Comparison of ENCODE assay signal across 8 cellular contexts in genomic region chr20:49916146-49917002, GRCh38. TPM values are rescaled to one million over a fixed set of nuclear protein-coding genes. Genes with fewer than 3 reads are reported as not detected.
DNase-seq lines count a peak whose midpoint lies in the region; ATAC-seq and TF ChIP-seq lines count a peak whose summit lies in the region.

No MANE protein-coding gene starts in this region.

- peaks cover 17% of the 10 kb centered on the region for H3F3A ChIP-seq in neural progenitor cell (ENCODE audit: low read depth)

- H3K27me3 Mint-ChIP-seq in CD14-positive monocyte (ENCODE audit: low read depth in 3 of 3) (peaks cover 0 to 1% (median 0%) of the 10 kb centered on the region in 3 donors), neural progenitor cell (ENCODE audit: insufficient read depth, low read depth) (no peaks in the 10 kb centered on the region)

- H3K36me3 Mint-ChIP-seq in CD14-positive monocyte = peaks cover 0 to 11% of the 10 kb centered on the region in 2 donors
- H3K36me3 Mint-ChIP-seq in neural progenitor cell = no peaks in the 10 kb centered on the region

- peaks cover 29% of the 10 kb centered on the region for H4K20me1 ChIP-seq in neural progenitor cell (ENCODE audit: low read depth)

- H3K9me3 Mint-ChIP-seq in CD14-positive monocyte (peaks cover 0 to 2% (median 0%) of the 10 kb centered on the region in 7 donors), neural progenitor cell (no peaks in the 10 kb centered on the region)

- H3K4me1 Mint-ChIP-seq in CD14-positive monocyte = peaks cover 36% of the 10 kb centered on the region
- H3K4me1 Mint-ChIP-seq in neural progenitor cell = peaks cover 28% of the 10 kb centered on the region

- H2AFZ ChIP-seq in neural progenitor cell (replicated peaks) = peak overlapping the region; percentile 100

- no peaks in the 10 kb centered on the region for H3K36me3 ChIP-seq in neural progenitor cell

- TF ChIP-seq CTCF in CD14-positive monocyte (IDR thresholded peaks at IDR 0.05) (no peak), HL-60 (IDR thresholded peaks at IDR 0.05; ENCODE audit: insufficient read depth, low read length) (no peak), neural progenitor cell (IDR thresholded peaks at IDR 0.05) (no peak)

- H3K27me3 ChIP-seq in HL-60 (ENCODE audit: insufficient read depth, poor library complexity, severe bottlenecking) = no peaks in the 10 kb centered on the region
- H3K27me3 ChIP-seq in neural progenitor cell = no peaks in the 10 kb centered on the region

- peak overlapping the region; percentile 94 for H3K4me2 ChIP-seq in neural progenitor cell

- no peaks in the 10 kb centered on the region for H3K4me1 ChIP-seq in neural progenitor cell

- no peak overlapping the region for H3K9ac ChIP-seq in neural progenitor cell

- H3K9me3 ChIP-seq in neural progenitor cell (ENCODE audit: low read depth) = no peaks in the 10 kb centered on the region

- peaks cover 39% of the 10 kb centered on the region for H3K79me2 ChIP-seq in neural progenitor cell (ENCODE audit: low read depth)

- H3K4me3 ChIP-seq in HL-60 (replicated peaks; ENCODE audit: insufficient read depth, low read length) (peak overlapping the region; percentile 92), neural progenitor cell (peak overlapping the region; percentile 81)

- H3K27ac Mint-ChIP-seq in CD14-positive monocyte (peak overlapping the region; percentile 100), neural progenitor cell (peak overlapping the region; percentile 100)

- intact Hi-C loops in CD14-positive monocyte (cut with micrococcal nuclease) = no loop called here

- no peak for DNase-seq in CD14-positive monocyte (ENCODE audit: low spot score)
- no peak for DNase-seq in HL-60 (ENCODE audit: low read depth in 1 of 2, low spot score in 1 of 2)
- DNase-seq in neural progenitor cell (ENCODE audit: low spot score) = no peak
- no peak for DNase-seq in epidermal melanocyte (ENCODE audit: insufficient read length, low spot score)
- no peak for DNase-seq in C1 segment of cervical spinal cord (lab: John Stamatoyannopoulos, UW)
- no peak for DNase-seq in NCI-H446 (lab: John Stamatoyannopoulos, UW)

- H3K27ac ChIP-seq in HL-60 (replicated peaks) = peak overlapping the region; percentile 97
- no peak overlapping the region for H3K27ac ChIP-seq in neural progenitor cell

- H3K4me3 Mint-ChIP-seq in CD14-positive monocyte (peak overlapping the region; percentile 89 to 96), neural progenitor cell (peak overlapping the region; percentile 99)

- ATAC-seq in SK-N-SH treated with all-trans-retinoic acid at 6 μM for 48 hours (no peak), esophagus mucosa (peak; percentile 53)

TF ChIP-seq in SK-N-SH treated with all-trans-retinoic acid at 6 μM for 48 hours, 23 proteins besides CTCF, POLR2A, EP300 and RAD21:
- no peak for TF ChIP-seq CREB5 (CRISPR knock-in tag; IDR thresholded peaks at IDR 0.05; ENCODE audit: low read depth)
- TF ChIP-seq ISL1 (CRISPR knock-in tag; IDR thresholded peaks at IDR 0.05) = 0 out of 2 replicates have a peak, but pooled peaks have one; percentile 4
- TF ChIP-seq POU6F1 (CRISPR knock-in tag; IDR thresholded peaks at IDR 0.05; ENCODE audit: borderline replicate concordance, low read depth) = no peak
- TF ChIP-seq OSR1 (CRISPR knock-in tag; IDR thresholded peaks at IDR 0.05) = 0 out of 2 replicates have a peak, but pooled peaks have one; percentile 74
- TF ChIP-seq, protein P1, sequence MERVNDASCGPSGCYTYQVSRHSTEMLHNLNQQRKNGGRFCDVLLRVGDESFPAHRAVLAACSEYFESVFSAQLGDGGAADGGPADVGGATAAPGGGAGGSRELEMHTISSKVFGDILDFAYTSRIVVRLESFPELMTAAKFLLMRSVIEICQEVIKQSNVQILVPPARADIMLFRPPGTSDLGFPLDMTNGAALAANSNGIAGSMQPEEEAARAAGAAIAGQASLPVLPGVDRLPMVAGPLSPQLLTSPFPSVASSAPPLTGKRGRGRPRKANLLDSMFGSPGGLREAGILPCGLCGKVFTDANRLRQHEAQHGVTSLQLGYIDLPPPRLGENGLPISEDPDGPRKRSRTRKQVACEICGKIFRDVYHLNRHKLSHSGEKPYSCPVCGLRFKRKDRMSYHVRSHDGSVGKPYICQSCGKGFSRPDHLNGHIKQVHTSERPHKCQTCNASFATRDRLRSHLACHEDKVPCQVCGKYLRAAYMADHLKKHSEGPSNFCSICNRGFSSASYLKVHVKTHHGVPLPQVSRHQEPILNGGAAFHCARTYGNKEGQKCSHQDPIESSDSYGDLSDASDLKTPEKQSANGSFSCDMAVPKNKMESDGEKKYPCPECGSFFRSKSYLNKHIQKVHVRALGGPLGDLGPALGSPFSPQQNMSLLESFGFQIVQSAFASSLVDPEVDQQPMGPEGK (CRISPR knock-in tag; IDR thresholded peaks at IDR 0.05; ENCODE audit: borderline replicate concordance) = 0 out of 2 replicates have a peak, but pooled peaks have one; percentile 2

RNA-seq across cellular contexts. Expression of gene SPATA2, which starts 1.0 kb away (rescaled TPM):
- polyA plus RNA-seq in CD14-positive monocyte = 1 to 10 TPM; 1.9 to 3.9 TPM
- total RNA-seq in esophagus mucosa (4.1 TPM), neural progenitor cell (ENCODE audit: low replicate concordance) (4.0 and 5.0 TPM in 2 replicates)

RNA-seq across cellular contexts. Expression of gene RNF114, which starts 19.8 kb away (rescaled TPM):
- 100 to 1,000 TPM; 146 to 164 TPM for polyA plus RNA-seq in CD14-positive monocyte
- total RNA-seq in esophagus mucosa (36.1 TPM), neural progenitor cell (ENCODE audit: low replicate concordance) (41.3 and 105 TPM in 2 replicates)
